8 cellular contexts compared by ENCODE assay signal in the genomic region with DNA sequence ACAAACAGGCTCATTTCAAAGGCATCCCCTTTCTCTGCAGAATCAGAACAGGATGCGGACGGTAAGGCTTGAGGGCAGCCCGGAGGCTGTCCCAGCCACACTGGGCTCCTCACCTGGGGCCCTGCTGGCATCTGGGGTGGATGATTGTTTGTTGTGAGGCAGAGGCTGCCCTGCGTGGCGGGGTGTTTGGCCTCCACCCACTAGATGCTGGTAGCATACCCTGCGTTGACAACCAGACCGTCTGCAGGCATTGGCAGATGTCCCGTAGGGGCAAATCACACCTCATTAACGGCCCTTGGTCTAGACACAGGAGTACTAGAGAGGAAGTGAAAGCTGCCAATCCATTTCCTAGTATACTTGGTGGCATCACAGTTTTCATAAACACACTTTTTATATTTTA. TPM values are rescaled to one million over a fixed set of nuclear protein-coding genes. Genes with fewer than 3 reads are reported as not detected.
DNase-seq lines count a peak whose midpoint lies in the region; ATAC-seq and TF ChIP-seq lines count a peak whose summit lies in the region.

No MANE protein-coding gene starts in this region.

- ATAC-seq in GM18502 (IDR thresholded peaks at IDR 0.05; ENCODE audit: poor library complexity, unreplicated experiment): peak; percentile 87
- ATAC-seq in GM21528 (IDR thresholded peaks at IDR 0.05; ENCODE audit: low FRiP score, unreplicated experiment): peak; percentile 83
- peak; percentile 84 for ATAC-seq in HG03571 (IDR thresholded peaks at IDR 0.05; ENCODE audit: unreplicated experiment)

- H3K27me3 ChIP-seq in breast epithelium (no peaks in the 10 kb centered on the region), colonic mucosa (no peaks in the 10 kb centered on the region)

- DNase-seq in germinal center (ENCODE audit: low spot score) (peak; percentile 87), breast epithelium (ENCODE audit: low spot score in 2 of 2) (no peak), D341Med (ENCODE audit: low spot score) (no peak), colonic mucosa (no peak), DMS79 (lab: John Stamatoyannopoulos, UW) (no peak)

- H3K27ac ChIP-seq in breast epithelium (peak overlapping the region in 1 of 2 donors; percentile 15), colonic mucosa (no peak overlapping the region)

- H3K4me3 ChIP-seq in breast epithelium (no peak overlapping the region), colonic mucosa (no peak overlapping the region)

- H3K9ac ChIP-seq in colonic mucosa (ENCODE audit: low read depth in 2 of 2, low read length in 2 of 2): no peak overlapping the region

- intact Hi-C loops in breast epithelium (cut with DNase I; ENCODE audit: low total_unique reads): no loop called here
- intact Hi-C loops in colonic mucosa (cut with DNase I): no loop called here

- TF ChIP-seq CTCF in breast epithelium (IDR thresholded peaks at IDR 0.05) (no peak), colonic mucosa (IDR thresholded peaks at IDR 0.05) (no peak)

- H3K36me3 ChIP-seq in breast epithelium (no peaks in the 10 kb centered on the region), colonic mucosa (no peaks in the 10 kb centered on the region)

- H3K9me3 ChIP-seq in breast epithelium (no peaks in the 10 kb centered on the region), colonic mucosa (no peaks in the 10 kb centered on the region)

- H3K4me1 ChIP-seq in breast epithelium (no peaks in the 10 kb centered on the region), colonic mucosa (no peaks in the 10 kb centered on the region)

- TF ChIP-seq POLR2A in breast epithelium (IDR thresholded peaks at IDR 0.05): no peak

RNA-seq across cellular contexts. Expression of gene MBP, which starts 52.3 kb away (rescaled TPM):
- total RNA-seq in breast epithelium (10 to 100 TPM; 27.2 to 46.2 (median 32.4) TPM), colonic mucosa (10 to 100 TPM; 43.0 to 65.8 TPM)
